In genomic region chr13:107845911-107846310, GRCh38 we compare ENCODE assay signal across 16 cellular contexts.
DNase-seq lines count a peak whose midpoint lies in the region; ATAC-seq, FAIRE-seq and TF ChIP-seq lines count a peak whose summit lies in the region.
"Had no signal": no experiment of that assay in that cellular context is flagged by ENCODE, and none has a peak within 500 bp of the region (broad histone marks: within the 10 kb centered on the region; RNA-seq: fewer than 3 reads in every experiment).

No MANE protein-coding gene starts in this region.

- H3K9me2 ChIP-seq in MM.1S (replicated peaks; ENCODE audit: insufficient read depth, low read length), result no peaks in the 10 kb centered on the region

- H3K4me1 Mint-ChIP-seq in astrocyte (ENCODE audit: low read depth, unreplicated experiment), result peaks cover 33% of the 10 kb centered on the region
- no peaks in the 10 kb centered on the region for H3K4me1 Mint-ChIP-seq in activated naive CD4-positive, alpha-beta T cell treated with anti-CD3 and anti-CD28 coated beads, Interleukin-2, amount 10 ng/mL, durations not matched to agents 7 days and 5 days
- H3K4me1 Mint-ChIP-seq: CD14-positive monocyte, IgD-negative memory B cell had no signal

- intact Hi-C loops in heart left ventricle (cut with DNase I), result no loop called here

- H3K36me3 ChIP-seq in astrocyte (ENCODE audit: insufficient read depth, low read length) (no peaks in the 10 kb centered on the region), mesendoderm (ENCODE audit: control insufficient read depth, insufficient read depth, low read length) (no peaks in the 10 kb centered on the region), MM.1S (replicated peaks; ENCODE audit: insufficient read depth, low read length) (no peaks in the 10 kb centered on the region), heart left ventricle (no peaks in the 10 kb centered on the region)

- no peak for FAIRE-seq in astrocyte (lab: Jason Lieb, UNC)
- FAIRE-seq: GM19239 had no signal

- H3F3A ChIP-seq in MM.1S (ENCODE audit: insufficient read depth, low read length), result no peaks in the 10 kb centered on the region

- TF ChIP-seq CTCF in astrocyte (IDR thresholded peaks at IDR 0.05; ENCODE audit: insufficient read depth, low read depth, low read length) (no peak), MM.1S (IDR thresholded peaks at IDR 0.05; ENCODE audit: low read length) (no peak), heart left ventricle (IDR thresholded peaks at IDR 0.05) (no peak)

- H3K4ac ChIP-seq in mesendoderm (ENCODE audit: low read depth, low read length), result no peak overlapping the region

- H2BK5ac ChIP-seq in mesendoderm (ENCODE audit: low read length), result no peak overlapping the region

- H3K9me3 ChIP-seq in astrocyte (ENCODE audit: insufficient read depth, low read depth, low read length) (no peaks in the 10 kb centered on the region), MM.1S (replicated peaks; ENCODE audit: insufficient read depth, low read length) (no peaks in the 10 kb centered on the region), heart left ventricle (no peaks in the 10 kb centered on the region)

- H3K79me1 ChIP-seq in mesendoderm (ENCODE audit: low read length), result no peaks in the 10 kb centered on the region

- H3K9ac ChIP-seq in astrocyte (ENCODE audit: low read length) (no peak overlapping the region), mesendoderm (ENCODE audit: low read length) (no peak overlapping the region), MM.1S (ENCODE audit: low read length) (no peak overlapping the region)

- H3K27ac ChIP-seq in astrocyte (ENCODE audit: low read depth, low read length) (no peak overlapping the region), mesendoderm (ENCODE audit: low read depth, low read length) (no peak overlapping the region), MM.1S (ENCODE audit: low read length) (no peak overlapping the region), heart left ventricle (no peak overlapping the region)

- H3K36me3 Mint-ChIP-seq in astrocyte (ENCODE audit: low read depth, unreplicated experiment), result no peaks in the 10 kb centered on the region
- H3K36me3 Mint-ChIP-seq in activated naive CD4-positive, alpha-beta T cell treated with anti-CD3 and anti-CD28 coated beads, Interleukin-2, amount 10 ng/mL, durations not matched to agents 7 days and 5 days, result no peaks in the 10 kb centered on the region
- H3K36me3 Mint-ChIP-seq: CD14-positive monocyte; CD8-positive, alpha-beta T cell; IgD-negative memory B cell had no signal

- no peak overlapping the region for H2BK15ac ChIP-seq in mesendoderm (replicated peaks; ENCODE audit: low read depth)

- H3K4me3 Mint-ChIP-seq in astrocyte (ENCODE audit: unreplicated experiment), result no peak overlapping the region
- no peak overlapping the region for H3K4me3 Mint-ChIP-seq in activated naive CD4-positive, alpha-beta T cell treated with anti-CD3 and anti-CD28 coated beads, Interleukin-2, amount 10 ng/mL, durations not matched to agents 7 days and 5 days
- H3K4me3 Mint-ChIP-seq: CD14-positive monocyte; CD8-positive, alpha-beta T cell; IgD-negative memory B cell had no signal

- no peaks in the 10 kb centered on the region for H3K9me3 Mint-ChIP-seq in astrocyte (ENCODE audit: unreplicated experiment)
- no peaks in the 10 kb centered on the region for H3K9me3 Mint-ChIP-seq in activated naive CD4-positive, alpha-beta T cell treated with anti-CD3 and anti-CD28 coated beads, Interleukin-2, amount 10 ng/mL, durations not matched to agents 7 days and 5 days

- in situ Hi-C loops in ACHN (cut with HindIII; ENCODE audit: low pct_ligation_motif_present, low pct_unique_long_range_greater_than_20kb, low sequenced_read_pairs), result no loop called here

- WGBS in mesendoderm (ENCODE audit: extremely low coverage, insufficient coverage, low lambda C conversion rate), result no CpG with 5 or more reads among the region's 3 CpGs
- WGBS in heart left ventricle, 4 donors, result 72 to 79% (median 77%) methylated on average over 3 of the region's 3 CpGs

- H3K27ac Mint-ChIP-seq in astrocyte (ENCODE audit: unreplicated experiment), result peak overlapping the region; percentile 31
- no peak overlapping the region for H3K27ac Mint-ChIP-seq in activated naive CD4-positive, alpha-beta T cell treated with anti-CD3 and anti-CD28 coated beads, Interleukin-2, amount 10 ng/mL, durations not matched to agents 7 days and 5 days
- H3K27ac Mint-ChIP-seq: CD14-positive monocyte; CD8-positive, alpha-beta T cell; IgD-negative memory B cell had no signal

- H4K5ac ChIP-seq in mesendoderm (ENCODE audit: low read length), result no peak overlapping the region

- no peak for ATAC-seq in heart left ventricle
- ATAC-seq: CD8-positive, alpha-beta T cell; HCT116 had no signal

- CTCF ChIA-PET in activated naive CD4-positive, alpha-beta T cell treated with anti-CD3 and anti-CD28 coated beads, Interleukin-2, amount 10 ng/mL, durations not matched to agents 7 days and 5 days (lab: Charles Lee), result no interaction called here

- no peak overlapping the region for H3K4me2 ChIP-seq in astrocyte (ENCODE audit: low read length)
- H3K4me2 ChIP-seq in mesendoderm (ENCODE audit: low read length), result no peak overlapping the region
- H3K4me2 ChIP-seq in MM.1S (ENCODE audit: low read depth, low read length), result no peak overlapping the region

- H4K20me1 ChIP-seq in astrocyte (ENCODE audit: insufficient read depth, low read length) (no peaks in the 10 kb centered on the region), MM.1S (ENCODE audit: insufficient read depth, low read length) (no peaks in the 10 kb centered on the region)

- H3K79me2 ChIP-seq in astrocyte (ENCODE audit: insufficient read depth, low read length) (peaks cover 2% of the 10 kb centered on the region), mesendoderm (ENCODE audit: control insufficient read depth, insufficient read depth, low read length) (no peaks in the 10 kb centered on the region), MM.1S (ENCODE audit: low read length) (no peaks in the 10 kb centered on the region)

- no peak overlapping the region for H2BK120ac ChIP-seq in mesendoderm (ENCODE audit: low read depth, low read length)

- H3K56ac ChIP-seq in mesendoderm (ENCODE audit: low read length), result no peak overlapping the region

- no peaks in the 10 kb centered on the region for H3K27me3 Mint-ChIP-seq in astrocyte (ENCODE audit: low read depth, unreplicated experiment)
- H3K27me3 Mint-ChIP-seq in activated naive CD4-positive, alpha-beta T cell treated with anti-CD3 and anti-CD28 coated beads, Interleukin-2, amount 10 ng/mL, durations not matched to agents 7 days and 5 days, result no peaks in the 10 kb centered on the region
- H3K27me3 Mint-ChIP-seq: IgD-negative memory B cell had no signal

- no peaks in the 10 kb centered on the region for H3K27me3 ChIP-seq in astrocyte (ENCODE audit: insufficient read depth, low read length)
- H3K27me3 ChIP-seq in mesendoderm (ENCODE audit: insufficient read depth, low read length, poor library complexity), result no peaks in the 10 kb centered on the region
- no peaks in the 10 kb centered on the region for H3K27me3 ChIP-seq in MM.1S (replicated peaks; ENCODE audit: insufficient read depth, low read length)
- H3K27me3 ChIP-seq in heart left ventricle, result no peaks in the 10 kb centered on the region

- no peak overlapping the region for H3K23ac ChIP-seq in mesendoderm (ENCODE audit: low read length)

- peak; percentile 40 for DNase-seq in ACHN
- peak; percentile 32 for DNase-seq in DMS79 treated with DMSO at 0.1 percent for 48 hours (lab: John Stamatoyannopoulos, UW)
- no peak for DNase-seq in astrocyte (ENCODE audit: low read depth)
- peak; percentile 76 for DNase-seq in mesendoderm
- no peak for DNase-seq in activated naive CD4-positive, alpha-beta T cell treated with anti-CD3 and anti-CD28 coated beads, Interleukin-2, amount 10 ng/mL, durations not matched to agents 7 days and 5 days
- no peak for DNase-seq in MM.1S
- no peak for DNase-seq in heart left ventricle
- DNase-seq in foreskin melanocyte, result no peak
- DNase-seq: CD8-positive, alpha-beta T cell; COR-L47; DMS153; GF-D8 had no signal

- H2AFZ ChIP-seq in astrocyte (ENCODE audit: low read depth, low read length) (no peak overlapping the region), MM.1S (ENCODE audit: low read length) (no peak overlapping the region)

- H3K4me3 ChIP-seq in astrocyte (ENCODE audit: insufficient read depth, low read depth, low read length), result no peak overlapping the region
- H3K4me3 ChIP-seq in mesendoderm (ENCODE audit: low read length), result no peak overlapping the region
- no peak overlapping the region for H3K4me3 ChIP-seq in MM.1S (ENCODE audit: low read length)
- no peak overlapping the region for H3K4me3 ChIP-seq in heart left ventricle

- no peak for TF ChIP-seq POLR2A in heart left ventricle (IDR thresholded peaks at IDR 0.05)

- H2AK5ac ChIP-seq in mesendoderm (ENCODE audit: low read length), result no peak overlapping the region

- H3K18ac ChIP-seq in mesendoderm (ENCODE audit: low read length), result no peak overlapping the region

- H3K4me1 ChIP-seq in astrocyte (ENCODE audit: insufficient read depth, low read length) (peaks cover 4% of the 10 kb centered on the region), mesendoderm (ENCODE audit: control insufficient read depth, low read depth, low read length) (peaks cover 2% of the 10 kb centered on the region), MM.1S (ENCODE audit: low read length) (no peaks in the 10 kb centered on the region), heart left ventricle (no peaks in the 10 kb centered on the region)

- no peak overlapping the region for H4K8ac ChIP-seq in mesendoderm (ENCODE audit: low read depth, low read length)

Comparison
In these comparisons a context has a peak if more than half of its experiments do, and no peak if none do; other contexts are left out.
1. DNase-seq: peak in ACHN (single experiment), DMS79 treated with DMSO at 0.1 percent for 48 hours (single experiment) and mesendoderm (single experiment); none in astrocyte (single experiment), activated naive CD4-positive, alpha-beta T cell treated with anti-CD3 and anti-CD28 coated beads, Interleukin-2, amount 10 ng/mL, durations not matched to agents 7 days and 5 days (single experiment), MM.1S (single experiment), heart left ventricle (0 of 5) and foreskin melanocyte (single experiment).